Comparison of ENCODE assay signal across 5 cellular contexts in the genomic region with DNA sequence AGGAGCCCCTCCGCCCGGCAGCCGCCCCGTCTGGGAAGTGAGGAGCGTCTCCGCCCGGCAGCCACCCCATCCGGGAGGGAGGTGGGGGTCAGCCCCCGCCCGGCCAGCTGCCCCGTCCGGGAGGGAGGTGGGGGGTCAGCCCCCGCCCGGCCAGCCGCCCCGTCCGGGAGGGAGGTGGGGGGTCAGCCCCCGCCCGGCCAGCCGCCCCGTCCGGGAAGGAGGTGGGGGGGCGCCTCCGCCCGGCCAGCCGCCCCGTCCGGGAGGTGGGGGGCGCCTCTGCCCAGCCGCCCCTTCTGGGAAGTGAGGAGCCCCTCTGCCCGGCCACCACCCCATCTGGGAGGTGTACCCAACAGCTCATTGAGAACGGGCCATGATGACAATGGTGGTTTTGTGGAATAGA. TPM values are rescaled to one million over a fixed set of nuclear protein-coding genes. Genes with fewer than 3 reads are reported as not detected.
"Had no signal": no experiment of that assay in that cellular context is flagged by ENCODE, and none has a peak within 500 bp of the region (broad histone marks: within the 10 kb centered on the region; RNA-seq: fewer than 3 reads in every experiment).

No MANE protein-coding gene starts in this region.

RNA-seq across cellular contexts. Expression of gene TSSK2, which starts 46.5 kb away (rescaled TPM):
- total RNA-seq: M059J, PC-3, Right ventricle myocardium superior, SJSA1 had no signal
- polyA plus RNA-seq: SK-N-SH had no signal
